In genomic region chr19:37401078-37401477, GRCh38 we compare ENCODE assay signal across 10 cellular contexts.
"Had no signal": no experiment of that assay in that cellular context is flagged by ENCODE, and none has a peak within 500 bp of the region (broad histone marks: within the 10 kb centered on the region; RNA-seq: fewer than 3 reads in every experiment).

No MANE protein-coding gene starts in this region.

- DNase-seq: GM23248, GOT3, H7, HFFc6, KBM-7 had no signal

- ATAC-seq: HCT116 had no signal

- H3K36me3 ChIP-seq: HAP-1 had no signal

- H3K27me3 Mint-ChIP-seq: IgD-negative memory B cell had no signal

- H3K4me1 Mint-ChIP-seq: IgD-negative memory B cell had no signal

- H2AFZ ChIP-seq: GM23248 had no signal

- H3K4me3 ChIP-seq: GM23248, HAP-1 had no signal

- H3K4me3 Mint-ChIP-seq: HFFc6 had no signal

- H3K4me1 ChIP-seq: HAP-1 had no signal

- H3K9ac ChIP-seq: GM23248, KMS-11 had no signal

- H3K27ac ChIP-seq: GM23248, HL-60, KMS-11 had no signal

- H3K4me2 ChIP-seq: KMS-11 had no signal

- H3K27ac Mint-ChIP-seq: HFFc6, IgD-negative memory B cell had no signal

- H3K9me3 ChIP-seq: HAP-1 had no signal
